In genomic region chr2:47023332-47023731, GRCh38 we compare ENCODE assay signal across 13 cellular contexts.
"Had no signal": no experiment of that assay in that cellular context is flagged by ENCODE, and none has a peak within 500 bp of the region (broad histone marks: within the 10 kb centered on the region; RNA-seq: fewer than 3 reads in every experiment).

No MANE protein-coding gene starts in this region.

- H3K9me3 ChIP-seq: colonic mucosa, esophagus muscularis mucosa, SK-N-SH, suprapubic skin, upper lobe of left lung had no signal

- H3K27ac Mint-ChIP-seq: activated CD4-positive, alpha-beta memory T cell treated with anti-CD3 and anti-CD28 coated beads for 36 hours; stimulated activated naive B cell treated with anti-CD40 and anti-IgM and Interleukin-4, amounts not matched to agents 10 μg/mL and 1 μg/mL and 100 μg/mL, for 72 hours had no signal

- H3K27me3 ChIP-seq: colonic mucosa, esophagus muscularis mucosa, suprapubic skin, upper lobe of left lung had no signal

- H3K4me3 Mint-ChIP-seq: activated CD4-positive, alpha-beta memory T cell treated with anti-CD3 and anti-CD28 coated beads for 36 hours; brain; stimulated activated naive B cell treated with anti-CD40 and anti-IgM and Interleukin-4, amounts not matched to agents 10 μg/mL and 1 μg/mL and 100 μg/mL, for 72 hours had no signal

- H3K9ac ChIP-seq: parathyroid adenoma, SK-N-SH had no signal

- H3K4me1 Mint-ChIP-seq: stimulated activated naive B cell treated with anti-CD40 and anti-IgM and Interleukin-4, amounts not matched to agents 10 μg/mL and 1 μg/mL and 100 μg/mL, for 72 hours had no signal

- H3K36me3 ChIP-seq: colonic mucosa had no signal

- H3K27me3 Mint-ChIP-seq: activated CD4-positive, alpha-beta memory T cell treated with anti-CD3 and anti-CD28 coated beads for 36 hours; brain; stimulated activated naive B cell treated with anti-CD40 and anti-IgM and Interleukin-4, amounts not matched to agents 10 μg/mL and 1 μg/mL and 100 μg/mL, for 72 hours had no signal

- H3K4me2 ChIP-seq: SK-N-SH had no signal

- H3K4me3 ChIP-seq: colonic mucosa, esophagus muscularis mucosa, suprapubic skin, upper lobe of left lung had no signal

- H3K4me1 ChIP-seq: colonic mucosa had no signal

- H3K9me3 Mint-ChIP-seq: activated CD4-positive, alpha-beta memory T cell treated with anti-CD3 and anti-CD28 coated beads for 36 hours; activated naive CD4-positive, alpha-beta T cell treated with anti-CD3 and anti-CD28 coated beads, Interleukin-2, amount 50 U/mL, for 72 hours; brain; stimulated activated naive B cell treated with anti-CD40 and anti-IgM and Interleukin-4, amounts not matched to agents 10 μg/mL and 1 μg/mL and 100 μg/mL, for 72 hours had no signal

- ATAC-seq: stimulated activated naive B cell treated with anti-CD40 and anti-IgM and Interleukin-4, amounts not matched to agents 10 μg/mL and 1 μg/mL and 100 μg/mL, for 72 hours had no signal

- H3K79me2 ChIP-seq: parathyroid adenoma had no signal

- H3K27ac ChIP-seq: colonic mucosa, parathyroid adenoma, suprapubic skin, upper lobe of left lung had no signal

- DNase-seq: activated CD4-positive, alpha-beta memory T cell treated with anti-CD3 and anti-CD28 coated beads for 36 hours; activated CD4-positive, alpha-beta T cell treated with anti-CD3 and anti-CD28 coated beads for 1 hour; central memory CD4-positive, alpha-beta T cell; colonic mucosa; midbrain; SK-N-SH; stimulated activated naive B cell treated with anti-CD40 and anti-IgM and Interleukin-4, amounts not matched to agents 10 μg/mL and 1 μg/mL and 100 μg/mL, for 72 hours had no signal

- H2AFZ ChIP-seq: parathyroid adenoma had no signal
